28 cellular contexts compared by ENCODE assay signal in the genomic region with DNA sequence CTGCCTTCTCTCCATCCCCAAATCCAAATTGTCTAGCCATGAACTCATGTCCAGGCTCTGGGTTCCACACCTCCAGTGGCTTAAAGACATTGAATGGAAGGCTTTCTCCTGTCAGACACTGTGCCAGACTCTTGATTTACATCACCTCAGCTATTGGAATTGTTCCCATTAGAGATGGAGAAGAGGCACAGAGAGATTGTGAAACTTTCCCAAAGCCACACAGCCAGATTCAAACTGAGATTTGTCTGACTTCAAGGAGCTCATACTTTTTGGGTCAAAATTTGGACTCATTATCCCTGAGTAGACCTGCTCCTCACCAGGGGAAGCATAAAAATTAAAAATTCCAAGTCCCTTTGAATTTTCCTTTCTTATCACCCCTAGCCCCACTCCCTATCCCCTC. TPM values are rescaled to one million over a fixed set of nuclear protein-coding genes. Genes with fewer than 3 reads are reported as not detected.
"Had no signal": no experiment of that assay in that cellular context is flagged by ENCODE, and none has a peak within 500 bp of the region (broad histone marks: within the 10 kb centered on the region; RNA-seq: fewer than 3 reads in every experiment).

No MANE protein-coding gene starts in this region.

- H3K4me1 Mint-ChIP-seq: immature natural killer cell, naive B cell had no signal

- H3K27ac ChIP-seq: coronary artery, dorsolateral prefrontal cortex, esophagus muscularis mucosa, foreskin keratinocyte, gastroesophageal sphincter, heart left ventricle, hepatocyte, left lung, lower lobe of right lung had no signal

- H3K36me3 Mint-ChIP-seq: immature natural killer cell; mesothelial cell of epicardium; naive B cell; naive thymus-derived CD8-positive, alpha-beta T cell had no signal

- ATAC-seq: foreskin keratinocyte; gastroesophageal sphincter; heart left ventricle; left cardiac atrium; left lung; left ventricle myocardium superior; lower lobe of right lung; mucosa of descending colon; naive thymus-derived CD8-positive, alpha-beta T cell had no signal

- H3K4me3 ChIP-seq: coronary artery, dorsolateral prefrontal cortex, esophagus muscularis mucosa, gastroesophageal sphincter, heart left ventricle, hepatocyte, left lung, lower lobe of right lung, mucosa of descending colon had no signal

- H2AFZ ChIP-seq: hepatocyte had no signal

- DNase-seq: dermis blood vessel endothelial cell; dorsolateral prefrontal cortex; effector CD4-positive, alpha-beta T cell; effector memory CD4-positive, alpha-beta T cell; foreskin keratinocyte; heart left ventricle; hypothalamus; immature natural killer cell; islet precursor cell; kidney; kidney glomerular epithelial cell; left cardiac atrium; left lung; left ventricle myocardium superior; lower lobe of right lung; mesenchymal stem cell; mucosa of descending colon; naive B cell; naive thymus-derived CD8-positive, alpha-beta T cell had no signal

- H3K4me2 ChIP-seq: hepatocyte had no signal

- H3K9me3 Mint-ChIP-seq: mesothelial cell of epicardium; naive B cell; naive thymus-derived CD8-positive, alpha-beta T cell had no signal

- H3K9me3 ChIP-seq: esophagus muscularis mucosa, gastroesophageal sphincter, heart left ventricle, left lung, lower lobe of right lung, mucosa of descending colon had no signal

- H3K27me3 ChIP-seq: foreskin keratinocyte, gastroesophageal sphincter, hepatocyte, left lung had no signal

- H3K36me3 ChIP-seq: esophagus muscularis mucosa, gastroesophageal sphincter, heart left ventricle, left lung, lower lobe of right lung had no signal

- H3K4me3 Mint-ChIP-seq: immature natural killer cell; mesothelial cell of epicardium; naive B cell; naive thymus-derived CD8-positive, alpha-beta T cell had no signal

- H3K27ac Mint-ChIP-seq: immature natural killer cell, mesothelial cell of epicardium, naive B cell had no signal

RNA-seq across cellular contexts. Expression of gene MYO3B, which starts 18.9 kb away (rescaled TPM):
- total RNA-seq: dermis blood vessel endothelial cell; endothelial cell of umbilical vein; gastroesophageal sphincter; left cardiac atrium; lower lobe of right lung; lung microvascular endothelial cell; mesenteric fat pad; myocyte; naive thymus-derived CD8-positive, alpha-beta T cell had no signal
- polyA plus RNA-seq: heart left ventricle; immature natural killer cell; naive thymus-derived CD8-positive, alpha-beta T cell had no signal
